In the genomic region with DNA sequence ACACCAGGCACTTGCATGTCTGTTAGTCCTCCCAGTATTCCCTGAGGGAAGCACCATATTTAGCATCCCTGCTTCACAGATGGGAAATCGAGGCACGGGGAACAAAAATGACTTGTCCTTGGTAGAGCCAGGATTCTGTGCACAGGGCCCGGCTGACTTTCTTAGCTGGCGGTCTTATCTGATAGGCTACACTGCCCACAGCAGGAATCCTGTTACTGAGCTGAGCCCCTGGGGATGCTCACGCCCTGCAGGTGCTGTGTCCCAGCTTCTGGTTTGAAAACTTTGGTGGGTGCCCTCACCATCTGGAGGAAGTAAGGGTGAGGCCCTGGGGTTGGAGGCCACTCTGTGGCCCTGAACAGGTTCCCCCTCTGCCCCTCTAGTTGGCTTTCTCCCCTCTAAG, we compare ENCODE assay signal across 9 cellular contexts. TPM values are rescaled to one million over a fixed set of nuclear protein-coding genes. Genes with fewer than 3 reads are reported as not detected.
DNase-seq lines count a peak whose midpoint lies in the region; ATAC-seq lines count a peak whose summit lies in the region.
"Had no signal": no experiment of that assay in that cellular context is flagged by ENCODE, and none has a peak within 500 bp of the region (broad histone marks: within the 10 kb centered on the region; RNA-seq: fewer than 3 reads in every experiment).

No MANE protein-coding gene starts in this region.

- peaks cover 83% of the 10 kb centered on the region for H3K4me1 Mint-ChIP-seq in stimulated activated naive CD8-positive, alpha-beta T cell treated with anti-CD3 and anti-CD28 coated beads, Interleukin-15, Interleukin-2, amounts not matched to agents 100 ng/mL and 50 ng/mL, for 24 hours (ENCODE audit: low read depth)
- H3K4me1 Mint-ChIP-seq in T-helper 17 cell, result peaks cover 40% of the 10 kb centered on the region

- peaks cover 31% of the 10 kb centered on the region for H3K36me3 Mint-ChIP-seq in stimulated activated naive CD8-positive, alpha-beta T cell treated with anti-CD3 and anti-CD28 coated beads, Interleukin-15, Interleukin-2, amounts not matched to agents 100 ng/mL and 50 ng/mL, for 24 hours (ENCODE audit: low read depth)
- no peaks in the 10 kb centered on the region for H3K36me3 Mint-ChIP-seq in T-helper 17 cell (ENCODE audit: low read depth)

- H3K27me3 ChIP-seq in layer of hippocampus (ENCODE audit: control insufficient read depth, insufficient read depth, low read length), result no peaks in the 10 kb centered on the region

- no peak for ATAC-seq in stimulated activated naive CD8-positive, alpha-beta T cell treated with anti-CD3 and anti-CD28 coated beads, Interleukin-15, Interleukin-2, amounts not matched to agents 100 U/mL and 50 U/mL, for 24 hours
- ATAC-seq in T-helper 17 cell, result no peak
- no peak for ATAC-seq in GM19023 (IDR thresholded peaks at IDR 0.05; ENCODE audit: unreplicated experiment)

- H3K27ac Mint-ChIP-seq in stimulated activated naive CD8-positive, alpha-beta T cell treated with anti-CD3 and anti-CD28 coated beads, Interleukin-15, Interleukin-2, amounts not matched to agents 100 ng/mL and 50 ng/mL, for 24 hours, result peak overlapping the region; percentile 98
- H3K27ac Mint-ChIP-seq in T-helper 17 cell, result peak overlapping the region; percentile 90

- H3K27ac ChIP-seq in layer of hippocampus (ENCODE audit: low read depth, low read length), result peak overlapping the region; percentile 98

- H3K27me3 Mint-ChIP-seq in stimulated activated naive CD8-positive, alpha-beta T cell treated with anti-CD3 and anti-CD28 coated beads, Interleukin-15, Interleukin-2, amounts not matched to agents 100 ng/mL and 50 ng/mL, for 24 hours, result no peaks in the 10 kb centered on the region
- H3K27me3 Mint-ChIP-seq in T-helper 17 cell, result no peaks in the 10 kb centered on the region

- no peaks in the 10 kb centered on the region for H3K9me3 ChIP-seq in T-helper 17 cell (ENCODE audit: control insufficient read depth, low read length, poor library complexity, severe bottlenecking)

- no peak overlapping the region for H3K4me3 Mint-ChIP-seq in stimulated activated naive CD8-positive, alpha-beta T cell treated with anti-CD3 and anti-CD28 coated beads, Interleukin-15, Interleukin-2, amounts not matched to agents 100 ng/mL and 50 ng/mL, for 24 hours
- H3K4me3 Mint-ChIP-seq in T-helper 17 cell, result no peak overlapping the region

- H3K9me3 Mint-ChIP-seq in stimulated activated naive CD8-positive, alpha-beta T cell treated with anti-CD3 and anti-CD28 coated beads, Interleukin-15, Interleukin-2, amounts not matched to agents 100 ng/mL and 50 ng/mL, for 24 hours, result no peaks in the 10 kb centered on the region

- no peak for DNase-seq in stimulated activated naive CD8-positive, alpha-beta T cell treated with anti-CD3 and anti-CD28 coated beads, Interleukin-15, Interleukin-2, amounts not matched to agents 100 U/mL and 50 U/mL, for 24 hours
- DNase-seq in T-helper 17 cell (no peak), A172 (ENCODE audit: low spot score) (no peak), medulla oblongata (ENCODE audit: extremely low spot score) (no peak), cortex of kidney (lab: John Stamatoyannopoulos, UW) (no peak)
- DNase-seq: NCI-H1105 treated with DMSO at 0.1 percent for 48 hours had no signal

RNA-seq across cellular contexts. Expression of gene TTC7A, which starts 43.0 kb away (rescaled TPM):
- total RNA-seq in T-helper 17 cell, result 10 to 100 TPM; 56.3 to 63.0 TPM
- 14.4 and 22.0 TPM in 2 replicates for total RNA-seq in A172 (2014; rRNA removed; shearing (Covaris generic))
